ENCODE assay signal across 20 cellular contexts in the genomic region with DNA sequence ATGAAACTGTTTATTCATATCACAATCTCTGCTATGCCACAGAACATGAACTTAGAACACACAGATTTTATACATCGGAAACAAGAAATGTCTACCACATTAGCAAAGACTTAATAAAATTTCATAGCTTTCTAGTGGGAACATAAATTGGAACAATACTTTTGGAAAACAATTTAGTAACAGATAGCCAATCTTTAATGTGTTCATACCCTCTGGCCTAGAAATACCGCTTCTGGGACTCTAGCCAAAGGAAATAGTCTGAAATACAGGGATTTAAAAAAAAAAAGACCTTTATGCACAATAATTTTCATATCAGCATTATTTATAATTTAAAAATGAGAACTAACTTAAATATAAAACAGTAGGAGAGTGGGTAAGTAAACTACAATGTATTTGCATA.
"Had no signal": no experiment of that assay in that cellular context is flagged by ENCODE, and none has a peak within 500 bp of the region (broad histone marks: within the 10 kb centered on the region; RNA-seq: fewer than 3 reads in every experiment).

No MANE protein-coding gene starts in this region.

- H3K4me3 ChIP-seq: breast epithelium, gastroesophageal sphincter, heart right ventricle, lower lobe of right lung, ovary, prostate gland, spleen had no signal

- DNase-seq: activated CD4-positive, alpha-beta T cell treated with anti-CD3 and anti-CD28 coated beads for 48 hours; activated CD8-positive, alpha-beta T cell treated with anti-CD3 and anti-CD28 coated beads, Interleukin-2, amount 10 ng/mL, durations not matched to agents 7 days and 5 days; activated gamma-delta T cell; activated naive CD4-positive, alpha-beta T cell treated with anti-CD3 and anti-CD28 coated beads, Interleukin-2, amount 50 U/mL, for 16 hours; activated naive CD8-positive, alpha-beta T cell treated with anti-CD3 and anti-CD28 coated beads, Interleukin-2, amount 50 U/mL, for 24 hours; aorta; cortex of kidney; effector CD4-positive, alpha-beta T cell; erythroblast; heart right ventricle; lower lobe of right lung; naive thymus-derived CD4-positive, alpha-beta T cell; ovary; stimulated activated CD4-positive, alpha-beta T cell treated with anti-CD3 and anti-CD28 coated beads, Interleukin-4, amount 100 ng/mL, for 24 hours; stimulated activated naive CD4-positive, alpha-beta T cell treated with Interleukin-2 at 50 U/mL for 16 hours had no signal

- ATAC-seq: activated CD8-positive, alpha-beta T cell treated with anti-CD3 and anti-CD28 coated beads, Interleukin-2, amount 10 ng/mL, durations not matched to agents 7 days and 5 days; activated naive CD8-positive, alpha-beta T cell treated with anti-CD3 and anti-CD28 coated beads, Interleukin-2, amount 50 U/mL, for 24 hours; gastroesophageal sphincter; heart right ventricle; left lobe of liver; lower lobe of right lung; naive thymus-derived CD4-positive, alpha-beta T cell had no signal
